9 cellular contexts compared by ENCODE assay signal in the genomic region with DNA sequence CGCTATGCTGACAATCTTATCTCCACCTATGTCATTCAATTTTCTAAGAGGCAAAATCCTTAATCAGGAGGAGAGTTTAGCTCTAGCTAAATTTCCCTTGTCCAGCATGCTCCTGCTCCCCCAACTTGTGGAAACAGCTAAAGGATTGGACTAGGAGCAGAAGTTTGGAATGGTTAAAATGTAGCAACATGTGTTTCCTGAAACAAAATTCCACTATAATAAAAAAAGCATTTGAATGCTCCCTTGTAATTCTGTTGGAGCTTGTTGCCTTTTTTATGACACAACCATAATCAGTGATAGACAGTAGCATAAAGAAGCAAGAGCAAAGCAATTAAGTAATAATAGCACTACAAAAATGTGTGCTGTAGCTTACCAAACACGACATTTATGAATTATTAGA. TPM values are rescaled to one million over a fixed set of nuclear protein-coding genes. Genes with fewer than 3 reads are reported as not detected.
DNase-seq lines count a peak whose midpoint lies in the region; ATAC-seq, FAIRE-seq and TF ChIP-seq lines count a peak whose summit lies in the region.
"Had no signal": no experiment of that assay in that cellular context is flagged by ENCODE, and none has a peak within 500 bp of the region (broad histone marks: within the 10 kb centered on the region; RNA-seq: fewer than 3 reads in every experiment).

No MANE protein-coding gene starts in this region.

- POLR2A ChIA-PET in activated CD4-positive, alpha-beta T cell treated with anti-CD3 and anti-CD28 coated beads, Interleukin-2, amount 10 ng/mL, durations not matched to agents 7 days and 5 days (lab: Charles Lee): interaction anchor here (0.6 to 0.7 kb wide), 2 partner anchors 18 to 167 kb away, joined by 3 to 4 read pairs; no protein-coding TSS in a partner anchor

- peaks cover 80% of the 10 kb centered on the region for H3K36me3 Mint-ChIP-seq in activated CD4-positive, alpha-beta T cell treated with anti-CD3 and anti-CD28 coated beads, Interleukin-2, amount 10 ng/mL, durations not matched to agents 7 days and 5 days (ENCODE audit: low read depth)

- H3K27me3 Mint-ChIP-seq in activated CD4-positive, alpha-beta T cell treated with anti-CD3 and anti-CD28 coated beads, Interleukin-2, amount 10 ng/mL, durations not matched to agents 7 days and 5 days: no peaks in the 10 kb centered on the region

- TF ChIP-seq CTCF in OCI-LY1 (IDR thresholded peaks at IDR 0.05; ENCODE audit: low read length) (no peak), gastrocnemius medialis (IDR thresholded peaks at IDR 0.05 in 4 of 5, conservative IDR thresholded peaks at IDR 0.05 in 1 of 5) (no peak)

- DNase-seq in activated CD4-positive, alpha-beta T cell treated with anti-CD3 and anti-CD28 coated beads, Interleukin-2, amount 10 ng/mL, durations not matched to agents 7 days and 5 days: no peak
- no peak for DNase-seq in activated CD4-positive, alpha-beta T cell treated with anti-CD3 and anti-CD28 coated beads, Interleukin-2, amount 50 U/mL, for 4 hours
- DNase-seq in gastrocnemius medialis (no peak), midbrain (lab: John Stamatoyannopoulos, UW) (no peak), ureter (ENCODE audit: low spot score) (no peak)
- DNase-seq: activated effector memory CD4-positive, alpha-beta T cell treated with Interleukin-2 at 50 U/mL for 16 hours had no signal

- H3F3A ChIP-seq in OCI-LY1 (ENCODE audit: insufficient read depth, low read length): no peaks in the 10 kb centered on the region

- peak overlapping the region; percentile 72 for H3K4me2 ChIP-seq in OCI-LY1 (ENCODE audit: low read length)

- peaks cover 95% of the 10 kb centered on the region for H3K4me1 Mint-ChIP-seq in activated CD4-positive, alpha-beta T cell treated with anti-CD3 and anti-CD28 coated beads, Interleukin-2, amount 10 ng/mL, durations not matched to agents 7 days and 5 days

- H3K27ac ChIP-seq in OCI-LY1 (ENCODE audit: low read depth, low read length, poor library complexity, severe bottlenecking) (no peak overlapping the region), gastrocnemius medialis (peak overlapping the region in 3 of 4 donors; percentile 11 to 99 (median 30))

- no peaks in the 10 kb centered on the region for H3K9me3 Mint-ChIP-seq in activated CD4-positive, alpha-beta T cell treated with anti-CD3 and anti-CD28 coated beads, Interleukin-2, amount 10 ng/mL, durations not matched to agents 7 days and 5 days

- TF ChIP-seq POLR2A in gastrocnemius medialis (IDR thresholded peaks at IDR 0.05): no peak

- ATAC-seq in gastrocnemius medialis (no peak), GM18909 (IDR thresholded peaks at IDR 0.05; ENCODE audit: poor library complexity, unreplicated experiment) (no peak)

- H4K20me1 ChIP-seq in OCI-LY1 (ENCODE audit: insufficient read depth, low read length): peaks cover 6% of the 10 kb centered on the region; the same call in 1 of the 2 replicates

- peak overlapping the region; percentile 82 for H3K4me3 ChIP-seq in OCI-LY1 (ENCODE audit: low read depth, low read length, poor library complexity, severe bottlenecking)
- no peak overlapping the region for H3K4me3 ChIP-seq in gastrocnemius medialis

- peak; percentile 84 for FAIRE-seq in endometrium (lab: Jason Lieb, UNC)

- no peak overlapping the region; the same call in 1 of the 2 replicates for H3K9ac ChIP-seq in OCI-LY1 (ENCODE audit: low read length)

- H3K36me3 ChIP-seq in OCI-LY1 (ENCODE audit: insufficient read depth, low read length) (peaks cover 76% of the 10 kb centered on the region; the same call in 1 of the 2 replicates), gastrocnemius medialis (no peaks in the 10 kb centered on the region)

- H3K4me1 ChIP-seq in OCI-LY1 (ENCODE audit: insufficient read depth, low read length, severe bottlenecking) (peaks cover 100% of the 10 kb centered on the region), gastrocnemius medialis (peaks cover 64 to 87% of the 10 kb centered on the region in 2 donors)

- H3K27me3 ChIP-seq in OCI-LY1 (ENCODE audit: insufficient read depth, low read length) (no peaks in the 10 kb centered on the region), gastrocnemius medialis (no peaks in the 10 kb centered on the region)

- no peaks in the 10 kb centered on the region for H3K9me2 ChIP-seq in OCI-LY1 (ENCODE audit: low read depth, low read length)

- peaks cover 99% of the 10 kb centered on the region for H3K79me2 ChIP-seq in OCI-LY1 (ENCODE audit: insufficient read depth, low read length)

- H3K4me3 Mint-ChIP-seq in activated CD4-positive, alpha-beta T cell treated with anti-CD3 and anti-CD28 coated beads, Interleukin-2, amount 10 ng/mL, durations not matched to agents 7 days and 5 days: peak overlapping the region; percentile 41

- CTCF ChIA-PET in activated CD4-positive, alpha-beta T cell treated with anti-CD3 and anti-CD28 coated beads, Interleukin-2, amount 10 ng/mL, durations not matched to agents 7 days and 5 days (lab: Charles Lee): interaction anchor here (0.6 to 1.4 kb wide), 7 partner anchors 10 to 293 kb away, joined by 3 to 5 read pairs (median 4); no protein-coding TSS in a partner anchor

- no peaks in the 10 kb centered on the region for H3K9me3 ChIP-seq in OCI-LY1 (ENCODE audit: low read length)
- no peaks in the 10 kb centered on the region for H3K9me3 ChIP-seq in gastrocnemius medialis

- no peak overlapping the region for H2AFZ ChIP-seq in OCI-LY1 (ENCODE audit: low read length)

- intact Hi-C loops in gastrocnemius medialis (cut with DNase I; ENCODE audit: low total_unique reads): no loop called here

- no peak overlapping the region for H3K27ac Mint-ChIP-seq in activated CD4-positive, alpha-beta T cell treated with anti-CD3 and anti-CD28 coated beads, Interleukin-2, amount 10 ng/mL, durations not matched to agents 7 days and 5 days

- in situ Hi-C loops in gastrocnemius medialis (cut with MboI; ENCODE audit: low sequenced_read_pairs in 4 of 4): no loop called here

RNA-seq across cellular contexts. Expression of a gene that starts 6.9 kb away (rescaled TPM):
- 100 to 1,000 TPM; 600 to 633 TPM for total RNA-seq in activated CD4-positive, alpha-beta T cell treated with anti-CD3 and anti-CD28 coated beads, Interleukin-2, amount 10 ng/mL, durations not matched to agents 7 days and 5 days
- total RNA-seq in gastrocnemius medialis (10 to 100 TPM; 39.3 to 75.0 (median 56.6) TPM), ureter (221 TPM)
